1 cellular context compared by ENCODE assay signal in genomic region chr1:50879137-50879536, GRCh38.
TF ChIP-seq lines count a peak whose summit lies in the region.

No MANE protein-coding gene starts in this region.

TF ChIP-seq in GM23338, 12 proteins besides CTCF, POLR2A, EP300 and RAD21 (continued from another document):
- TF ChIP-seq ZNF462 (CRISPR knock-in tag; IDR thresholded peaks at IDR 0.05) (no peak), JUNB (IDR thresholded peaks at IDR 0.05; ENCODE audit: unreplicated experiment) (no peak), NANOG (IDR thresholded peaks at IDR 0.05; ENCODE audit: borderline replicate concordance) (no peak), EZH2phosphoT487 (IDR thresholded peaks at IDR 0.05; ENCODE audit: unreplicated experiment) (no peak), CREB1 (CRISPR knock-in tag; IDR thresholded peaks at IDR 0.05; ENCODE audit: low read depth) (no peak), REST (IDR thresholded peaks at IDR 0.05; ENCODE audit: unreplicated experiment) (no peak), ZNF114 (CRISPR knock-in tag; IDR thresholded peaks at IDR 0.05) (no peak), ETS1 (IDR thresholded peaks at IDR 0.05) (no peak), POLR2AphosphoS5 (IDR thresholded peaks at IDR 0.05; ENCODE audit: low read depth) (no peak), ZNF331 (CRISPR knock-in tag; IDR thresholded peaks at IDR 0.05; ENCODE audit: low read depth) (no peak), EZH2 (IDR thresholded peaks at IDR 0.05; ENCODE audit: low read depth, unreplicated experiment) (no peak)
TF ChIP-seq in GM23338: peak in this region for 0.
